8 cellular contexts compared by ENCODE assay signal in genomic region chr17:7238418-7239090, GRCh38. TPM values are rescaled to one million over a fixed set of nuclear protein-coding genes. Genes with fewer than 3 reads are reported as not detected.
A peak's percentile ranks its signal among the peaks of the same experiment; 100 is the strongest.
DNase-seq lines count a peak whose midpoint lies in the region; ATAC-seq and TF ChIP-seq lines count a peak whose summit lies in the region.

No MANE protein-coding gene starts in this region.

- peak overlapping the region; percentile 81 for H3K9ac ChIP-seq in rectal smooth muscle tissue (ENCODE audit: low read length)

- POLR2A ChIA-PET in HEK293T (lab: Yijun Ruan, JAX) = interaction anchor here (1.2 to 9.7 kb wide), 4 partner anchors 12 to 91 kb away, joined by 5 to 166 read pairs (median 32); partner anchors contain the start of genes ACADVL, CTDNEP1, DLG4 and ELP5

- no peak for ATAC-seq in heart left ventricle
- ATAC-seq in left ventricle myocardium superior = no peak
- no peak for ATAC-seq in GM21825 (IDR thresholded peaks at IDR 0.05; ENCODE audit: unreplicated experiment)

- no peak for TF ChIP-seq POLR2A in heart left ventricle (IDR thresholded peaks at IDR 0.05)

- H3K36me3 ChIP-seq in heart left ventricle = peaks cover 0 to 38% (median 29%) of the 10 kb centered on the region in 9 donors
- H3K36me3 ChIP-seq in rectal smooth muscle tissue (ENCODE audit: control insufficient read depth, insufficient read depth, low read length) = peaks cover 14% of the 10 kb centered on the region

- peak in 1 of 5 donors; percentile 61 for DNase-seq in heart left ventricle
- no peak for DNase-seq in left ventricle myocardium superior
- DNase-seq in activated effector memory CD4-positive, alpha-beta T cell treated with Interleukin-2 at 50 U/mL for 16 hours = peak; percentile 18
- DNase-seq in globus pallidus (ENCODE audit: low spot score) = peak; percentile 39
- no peak for DNase-seq in amniotic stem cell (lab: John Stamatoyannopoulos, UW)
- DNase-seq in HEK293T (ENCODE audit: extremely low spot score) = no peak

- peaks cover 5 to 56% (median 37%) of the 10 kb centered on the region in 12 donors for H3K4me1 ChIP-seq in heart left ventricle
- H3K4me1 ChIP-seq in rectal smooth muscle tissue (ENCODE audit: control insufficient read depth, insufficient read depth, low read length) = peaks cover 18% of the 10 kb centered on the region

- CTCF ChIA-PET in HEK293T (lab: Yijun Ruan, JAX) = no interaction called here

- H3K27ac ChIP-seq in heart left ventricle (peak overlapping the region; percentile 81 to 98 (median 94)), rectal smooth muscle tissue (ENCODE audit: low read depth, low read length) (peak overlapping the region; percentile 90)

- peak overlapping the region; percentile 66 to 98 (median 90) for H3K4me3 ChIP-seq in heart left ventricle
- H3K4me3 ChIP-seq in rectal smooth muscle tissue (ENCODE audit: low read length) = peak overlapping the region; percentile 87

- intact Hi-C loops in heart left ventricle (cut with DNase I) (loop anchor here in 3 of 10 donors (1.0 to 10.0 kb wide), 5 partner anchors 14 to 606 kb away; partner anchors contain the start of genes CD68 (in 1 of the 3), EIF5A (in 1 of the 3), ELP5 (in 1 of the 3) and POLR2A (in 1 of the 3)), left ventricle myocardium superior (cut with micrococcal nuclease) (no loop called here)

- H3K9me3 ChIP-seq in heart left ventricle = no peaks in the 10 kb centered on the region

- H3K27me3 ChIP-seq in heart left ventricle (no peaks in the 10 kb centered on the region), rectal smooth muscle tissue (ENCODE audit: control insufficient read depth, insufficient read depth, low read length) (no peaks in the 10 kb centered on the region)

- WGBS in heart left ventricle, 4 donors = 1% methylated on average over 31 to 39 of the region's 39 CpGs

- no peak for TF ChIP-seq CTCF in heart left ventricle (IDR thresholded peaks at IDR 0.05)

TF ChIP-seq in HEK293T, 16 proteins besides CTCF, POLR2A, EP300 and RAD21:
- TF ChIP-seq SUZ12 (IDR thresholded peaks at IDR 0.05) (no peak), PKNOX1 (IDR thresholded peaks at IDR 0.05) (no peak), HDGF (IDR thresholded peaks at IDR 0.05; ENCODE audit: borderline replicate concordance) (no peak), BHLHE40 (IDR thresholded peaks at IDR 0.05; ENCODE audit: borderline replicate concordance) (no peak), NFRKB (IDR thresholded peaks at IDR 0.05) (no peak), ARNT (IDR thresholded peaks at IDR 0.05) (no peak), ELF4 (IDR thresholded peaks at IDR 0.05) (no peak), FOXA1 (IDR thresholded peaks at IDR 0.05) (no peak), FOXM1 (IDR thresholded peaks at IDR 0.05; ENCODE audit: borderline replicate concordance) (no peak), L3MBTL2 (conservative IDR thresholded peaks at IDR 0.05) (no peak), FOXK2 (IDR thresholded peaks at IDR 0.05) (no peak), TARDBP (IDR thresholded peaks at IDR 0.05) (no peak), LEF1 (IDR thresholded peaks at IDR 0.05; ENCODE audit: borderline replicate concordance) (no peak)

RNA-seq across cellular contexts. Expression of gene PHF23, which starts 0.7 kb away (rescaled TPM):
- total RNA-seq in heart left ventricle (10 to 100 TPM; 19.1 to 36.7 (median 23.0) TPM), left ventricle myocardium superior (29.4 TPM)
- 10 to 100 TPM; 13.7 to 31.8 TPM for polyA plus RNA-seq in heart left ventricle

RNA-seq across cellular contexts. Expression of gene GABARAP, which starts 3.7 kb away (rescaled TPM):
- total RNA-seq in heart left ventricle = 100 to 1,000 TPM; 293 to 591 (median 491) TPM
- polyA plus RNA-seq in heart left ventricle = 100 to 1,000 TPM; 580 to 674 TPM
- 456 TPM for total RNA-seq in left ventricle myocardium superior

RNA-seq across cellular contexts. Expression of gene DVL2, which starts 4.2 kb away (rescaled TPM):
- 10 to 100 TPM; 14.0 to 28.6 (median 17.8) TPM for total RNA-seq in heart left ventricle
- polyA plus RNA-seq in heart left ventricle = 10 to 100 TPM; 13.0 to 15.6 TPM
- total RNA-seq in left ventricle myocardium superior = 23.5 TPM

RNA-seq across cellular contexts. Expression of gene CTDNEP1, which starts 13.0 kb away (rescaled TPM):
- 100 to 1,000 TPM in 6 of 9 donors, 10 to 100 TPM in 3; 54.0 to 126 (median 107) TPM for total RNA-seq in heart left ventricle
- 100 to 1,000 TPM in 1 of 2 donors, 10 to 100 TPM in 1; 54.4 to 120 TPM for polyA plus RNA-seq in heart left ventricle
- total RNA-seq in left ventricle myocardium superior = 122 TPM

RNA-seq across cellular contexts. Expression of gene ELP5, which starts 13.5 kb away (rescaled TPM):
- total RNA-seq in heart left ventricle (10 to 100 TPM; 28.0 to 87.2 (median 52.6) TPM), left ventricle myocardium superior (85.3 TPM)
- polyA plus RNA-seq in heart left ventricle = 10 to 100 TPM; 33.5 to 47.0 TPM

Comparison
In these comparisons a context has a peak if more than half of its experiments do, and no peak if none do; other contexts are left out.
1. DNase-seq: peak in activated effector memory CD4-positive, alpha-beta T cell treated with Interleukin-2 at 50 U/mL for 16 hours (single experiment) and globus pallidus (single experiment); none in left ventricle myocardium superior (single experiment), amniotic stem cell (single experiment) and HEK293T (single experiment).